ENCODE assay signal across 23 cellular contexts in the genomic region with DNA sequence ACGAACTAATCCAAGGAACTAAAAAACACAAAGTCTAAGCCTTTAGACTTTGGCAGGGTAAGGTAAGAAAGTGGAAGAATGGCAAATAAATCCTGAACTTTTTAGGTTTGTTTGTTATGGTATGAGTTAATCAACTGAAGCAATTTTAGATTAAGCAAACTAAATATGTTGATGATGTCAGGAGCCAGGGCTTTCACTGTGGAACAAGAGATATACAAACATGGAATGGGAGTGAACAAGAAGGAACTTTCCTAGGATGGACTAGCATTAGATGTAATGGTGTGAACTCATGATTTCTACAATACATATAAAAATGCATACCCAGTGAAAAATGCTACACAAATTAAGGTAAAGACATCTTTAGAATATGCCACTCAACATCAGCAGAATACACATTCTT. TPM values are rescaled to one million over a fixed set of nuclear protein-coding genes. Genes with fewer than 3 reads are reported as not detected.
DNase-seq lines count a peak whose midpoint lies in the region; ATAC-seq, FAIRE-seq and TF ChIP-seq lines count a peak whose summit lies in the region.
"Had no signal": no experiment of that assay in that cellular context is flagged by ENCODE, and none has a peak within 500 bp of the region (broad histone marks: within the 10 kb centered on the region; RNA-seq: fewer than 3 reads in every experiment).

No MANE protein-coding gene starts in this region.

- H3K4me1 Mint-ChIP-seq in GM23338 = peaks cover 26% of the 10 kb centered on the region

- H2AFZ ChIP-seq in GM23338 = no peak overlapping the region

- CTCF ChIA-PET in HEK293 (lab: Yijun Ruan, JAX) = no interaction called here

- no peaks in the 10 kb centered on the region for H3K9me2 ChIP-seq in GM23338 (ENCODE audit: insufficient read depth)

- H3K4me3 ChIP-seq in GM23338 (no peak overlapping the region), HEK293 (ENCODE audit: low read depth, low read length) (no peak overlapping the region)
- H3K4me3 ChIP-seq: A549; BLaER1 treated with 17β-estradiol and CSF1 and Interleukin-3, amounts not matched to agents 10 nM and 100 nM had no signal

- H3K27ac ChIP-seq in GM23338 (ENCODE audit: low read depth) = peak overlapping the region; percentile 52; the same call in 1 of the 2 replicates
- H3K27ac ChIP-seq in HEK293 (ENCODE audit: extremely low read depth, low read depth, low read length) = no peak overlapping the region
- H3K27ac ChIP-seq: A549; BLaER1 treated with 17β-estradiol and CSF1 and Interleukin-3, amounts not matched to agents 10 nM and 100 nM had no signal

- H3K27ac Mint-ChIP-seq in GM23338 = no peak overlapping the region
- H3K27ac Mint-ChIP-seq: CD4-positive, alpha-beta memory T cell; HFFc6 had no signal

- no peaks in the 10 kb centered on the region; the same call in 1 of the 2 replicates for H4K20me1 ChIP-seq in GM23338 (replicated peaks; ENCODE audit: insufficient read depth)

- no peaks in the 10 kb centered on the region for H3K27me3 ChIP-seq in GM23338 (ENCODE audit: insufficient read depth)
- H3K27me3 ChIP-seq: BE2C; BLaER1 treated with 17β-estradiol and CSF1 and Interleukin-3, amounts not matched to agents 10 nM and 100 nM had no signal

- no peaks in the 10 kb centered on the region; the same call in 1 of the 2 replicates for H3K9me3 ChIP-seq in HEK293 (ENCODE audit: control insufficient read depth, insufficient read depth, low read depth, low read length)
- H3K9me3 ChIP-seq: A549, BE2C had no signal

- H3K79me2 ChIP-seq in GM23338 (replicated peaks; ENCODE audit: insufficient read depth) = peaks cover 64% of the 10 kb centered on the region

- H3K4me1 ChIP-seq in GM23338 (ENCODE audit: insufficient read depth) (peaks cover 28% of the 10 kb centered on the region), HEK293 (ENCODE audit: control insufficient read depth, insufficient read depth, low read length) (peaks cover 25% of the 10 kb centered on the region)
- H3K4me1 ChIP-seq: BE2C had no signal

- H3K36me3 Mint-ChIP-seq in GM23338 (ENCODE audit: low read depth) = no peaks in the 10 kb centered on the region; the same call in 2 of the 3 replicates

- intact Hi-C loops in left cardiac atrium (cut with DNase I) = no loop called here

- H3K9me3 Mint-ChIP-seq in GM23338 = no peaks in the 10 kb centered on the region
- H3K9me3 Mint-ChIP-seq: CD14-positive monocyte; CD4-positive, alpha-beta memory T cell; H9; HFFc6 had no signal

- TF ChIP-seq CTCF in GM23338 (conservative IDR thresholded peaks at IDR 0.05; ENCODE audit: low read depth in 2 of 2) (no peak), HEK293 (tag by site-specific recombination; IDR thresholded peaks at IDR 0.05) (no peak)

- POLR2A ChIA-PET in HEK293 (lab: Yijun Ruan, JAX) = no interaction called here

- peaks cover 5% of the 10 kb centered on the region for H3K27me3 Mint-ChIP-seq in GM23338 (ENCODE audit: insufficient read depth, low read depth, poor library complexity)
- H3K27me3 Mint-ChIP-seq: CD4-positive, alpha-beta memory T cell had no signal

- FAIRE-seq in islet of Langerhans (lab: Jason Lieb, UNC) = peak; percentile 73
- FAIRE-seq: A549, GM12892, H1 had no signal

- DNase-seq in GM23338 (ENCODE audit: low spot score) (no peak), fibroblast of gingiva (ENCODE audit: low read depth) (peak; percentile 26), left cardiac atrium (no peak), amygdala (lab: John Stamatoyannopoulos, UW) (no peak), NCI-H226 (no peak)
- DNase-seq: 8988T; ACHN; AML-193; BE2C; Calu3; CD4-positive, alpha-beta memory T cell; COR-L47; DND-41; H9; HFFc6 had no signal

- no peaks in the 10 kb centered on the region for H3F3A ChIP-seq in GM23338 (replicated peaks; ENCODE audit: low read depth)

- H3K4me2 ChIP-seq in GM23338 = no peak overlapping the region
- H3K4me2 ChIP-seq: A549; BLaER1 treated with 17β-estradiol and CSF1 and Interleukin-3, amounts not matched to agents 10 nM and 100 nM had no signal

- H3K36me3 ChIP-seq in GM23338 (ENCODE audit: insufficient read depth) (peaks cover 3% of the 10 kb centered on the region; the same call in 1 of the 2 replicates), HEK293 (ENCODE audit: control insufficient read depth in 2 of 2, insufficient read depth in 1 of 2, low read length in 2 of 2) (peaks cover 0 to 3% of the 10 kb centered on the region in 2 experiments; a peak in 1 of 3 replicates)
- H3K36me3 ChIP-seq: BE2C had no signal

- H3K4me3 Mint-ChIP-seq in GM23338 = no peak overlapping the region
- H3K4me3 Mint-ChIP-seq: CD14-positive monocyte; CD4-positive, alpha-beta memory T cell; H9; HFFc6 had no signal

- ATAC-seq in GM23338 = no peak
- no peak for ATAC-seq in left cardiac atrium
- ATAC-seq: A549, HCT116 had no signal

TF ChIP-seq in GM23338, 12 proteins besides CTCF, POLR2A, EP300 and RAD21 (continues in another document):
- TF ChIP-seq EZH2phosphoT487 (IDR thresholded peaks at IDR 0.05; ENCODE audit: unreplicated experiment) (no peak), CREB1 (CRISPR knock-in tag; IDR thresholded peaks at IDR 0.05; ENCODE audit: low read depth) (no peak), JUNB (IDR thresholded peaks at IDR 0.05; ENCODE audit: unreplicated experiment) (no peak), ZNF114 (CRISPR knock-in tag; IDR thresholded peaks at IDR 0.05) (no peak), STAT1 (IDR thresholded peaks at IDR 0.05; ENCODE audit: unreplicated experiment) (no peak), ZNF331 (CRISPR knock-in tag; IDR thresholded peaks at IDR 0.05; ENCODE audit: low read depth) (no peak), POLR2AphosphoS5 (IDR thresholded peaks at IDR 0.05; ENCODE audit: low read depth) (no peak)
- TF ChIP-seq, protein P1, sequence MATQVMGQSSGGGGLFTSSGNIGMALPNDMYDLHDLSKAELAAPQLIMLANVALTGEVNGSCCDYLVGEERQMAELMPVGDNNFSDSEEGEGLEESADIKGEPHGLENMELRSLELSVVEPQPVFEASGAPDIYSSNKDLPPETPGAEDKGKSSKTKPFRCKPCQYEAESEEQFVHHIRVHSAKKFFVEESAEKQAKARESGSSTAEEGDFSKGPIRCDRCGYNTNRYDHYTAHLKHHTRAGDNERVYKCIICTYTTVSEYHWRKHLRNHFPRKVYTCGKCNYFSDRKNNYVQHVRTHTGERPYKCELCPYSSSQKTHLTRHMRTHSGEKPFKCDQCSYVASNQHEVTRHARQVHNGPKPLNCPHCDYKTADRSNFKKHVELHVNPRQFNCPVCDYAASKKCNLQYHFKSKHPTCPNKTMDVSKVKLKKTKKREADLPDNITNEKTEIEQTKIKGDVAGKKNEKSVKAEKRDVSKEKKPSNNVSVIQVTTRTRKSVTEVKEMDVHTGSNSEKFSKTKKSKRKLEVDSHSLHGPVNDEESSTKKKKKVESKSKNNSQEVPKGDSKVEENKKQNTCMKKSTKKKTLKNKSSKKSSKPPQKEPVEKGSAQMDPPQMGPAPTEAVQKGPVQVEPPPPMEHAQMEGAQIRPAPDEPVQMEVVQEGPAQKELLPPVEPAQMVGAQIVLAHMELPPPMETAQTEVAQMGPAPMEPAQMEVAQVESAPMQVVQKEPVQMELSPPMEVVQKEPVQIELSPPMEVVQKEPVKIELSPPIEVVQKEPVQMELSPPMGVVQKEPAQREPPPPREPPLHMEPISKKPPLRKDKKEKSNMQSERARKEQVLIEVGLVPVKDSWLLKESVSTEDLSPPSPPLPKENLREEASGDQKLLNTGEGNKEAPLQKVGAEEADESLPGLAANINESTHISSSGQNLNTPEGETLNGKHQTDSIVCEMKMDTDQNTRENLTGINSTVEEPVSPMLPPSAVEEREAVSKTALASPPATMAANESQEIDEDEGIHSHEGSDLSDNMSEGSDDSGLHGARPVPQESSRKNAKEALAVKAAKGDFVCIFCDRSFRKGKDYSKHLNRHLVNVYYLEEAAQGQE (IDR thresholded peaks at IDR 0.05; ENCODE audit: unreplicated experiment) = no peak

TF ChIP-seq in HEK293, 187 proteins besides CTCF, POLR2A, EP300 and RAD21:
- TF ChIP-seq, protein P2, sequence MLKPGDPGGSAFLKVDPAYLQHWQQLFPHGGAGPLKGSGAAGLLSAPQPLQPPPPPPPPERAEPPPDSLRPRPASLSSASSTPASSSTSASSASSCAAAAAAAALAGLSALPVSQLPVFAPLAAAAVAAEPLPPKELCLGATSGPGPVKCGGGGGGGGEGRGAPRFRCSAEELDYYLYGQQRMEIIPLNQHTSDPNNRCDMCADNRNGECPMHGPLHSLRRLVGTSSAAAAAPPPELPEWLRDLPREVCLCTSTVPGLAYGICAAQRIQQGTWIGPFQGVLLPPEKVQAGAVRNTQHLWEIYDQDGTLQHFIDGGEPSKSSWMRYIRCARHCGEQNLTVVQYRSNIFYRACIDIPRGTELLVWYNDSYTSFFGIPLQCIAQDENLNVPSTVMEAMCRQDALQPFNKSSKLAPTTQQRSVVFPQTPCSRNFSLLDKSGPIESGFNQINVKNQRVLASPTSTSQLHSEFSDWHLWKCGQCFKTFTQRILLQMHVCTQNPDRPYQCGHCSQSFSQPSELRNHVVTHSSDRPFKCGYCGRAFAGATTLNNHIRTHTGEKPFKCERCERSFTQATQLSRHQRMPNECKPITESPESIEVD (tag by site-specific recombination; IDR thresholded peaks at IDR 0.05) = peak; percentile 61; the same call in 1 of the 2 replicates
- no peak for TF ChIP-seq ZNF555 (tag by site-specific recombination; conservative IDR thresholded peaks at IDR 0.05)

RNA-seq across cellular contexts. Expression of a gene that starts 35.8 kb away (rescaled TPM):
- 85.4 and 107 TPM in 2 replicates for total RNA-seq in GM23338 (2014; rRNA removed; shearing (Covaris generic))
- polyA plus RNA-seq in GM23338 (2016; fragmentation: Nextera tagmentation; extraction: Ambion mirVana) = 27.1 and 33.9 TPM in 2 replicates
- total RNA-seq in left cardiac atrium = 10 to 100 TPM; 38.9 to 45.0 TPM
